In the genomic region with DNA sequence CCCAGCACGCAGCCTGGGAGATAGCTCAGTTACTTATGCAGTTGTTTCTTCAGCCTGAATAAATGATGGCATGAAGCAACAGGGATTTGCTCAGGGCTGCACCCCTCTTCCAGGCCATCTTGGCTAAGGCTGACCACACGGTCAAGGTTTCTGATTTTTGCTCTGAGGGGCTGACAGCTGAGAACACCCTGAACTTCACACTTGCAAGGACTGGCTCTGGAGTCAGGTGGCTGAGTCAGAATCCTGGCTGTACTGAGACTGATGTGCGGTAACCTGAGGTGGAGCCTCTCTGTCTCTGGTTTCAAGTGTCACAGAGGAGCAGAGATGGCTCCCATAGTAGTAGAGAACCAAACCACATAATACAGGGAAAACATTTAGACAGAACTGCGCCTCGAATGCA, we compare ENCODE assay signal across 6 cellular contexts. TPM values are rescaled to one million over a fixed set of nuclear protein-coding genes. Genes with fewer than 3 reads are reported as not detected.
"Had no signal": no experiment of that assay in that cellular context is flagged by ENCODE, and none has a peak within 500 bp of the region (broad histone marks: within the 10 kb centered on the region; RNA-seq: fewer than 3 reads in every experiment).

No MANE protein-coding gene starts in this region.

- H3K4me3 ChIP-seq: GM23338 had no signal

- H3K4me3 Mint-ChIP-seq: GM23338, H9 had no signal

- ATAC-seq: GM23338 had no signal

- DNase-seq: H9, HCEC 1CT, IMR-90 had no signal

- H3K9me3 Mint-ChIP-seq: H9 had no signal

- H3K27ac Mint-ChIP-seq: GM23338 had no signal

RNA-seq across cellular contexts. Expression of gene FOXC2, which starts 16.3 kb away (rescaled TPM):
- total RNA-seq: GM23338, H9, HT-29 had no signal
- polyA plus RNA-seq: H1 had no signal

RNA-seq across cellular contexts. Expression of gene FOXL1, which starts 28.1 kb away (rescaled TPM):
- total RNA-seq: H1 had no signal
- polyA plus RNA-seq: GM23338 had no signal

RNA-seq across cellular contexts. Expression of gene FOXF1, which starts 40.0 kb away (rescaled TPM):
- total RNA-seq: H1, H9, HT-29 had no signal
